In genomic region chrX:40090050-40090804, GRCh38 we compare ENCODE assay signal across 8 cellular contexts. TPM values are rescaled to one million over a fixed set of nuclear protein-coding genes. Genes with fewer than 3 reads are reported as not detected.
DNase-seq lines count a peak whose midpoint lies in the region; ATAC-seq and TF ChIP-seq lines count a peak whose summit lies in the region.

No MANE protein-coding gene starts in this region.

- H3K27ac ChIP-seq in testis: no peak overlapping the region

- no peaks in the 10 kb centered on the region for H3K27me3 Mint-ChIP-seq in activated CD4-positive, alpha-beta T cell treated with anti-CD3 and anti-CD28 coated beads, Interleukin-2, amount 10 ng/mL, durations not matched to agents 24 days and 14 days
- peaks cover 32% of the 10 kb centered on the region for H3K27me3 Mint-ChIP-seq in brain

- H3K27ac Mint-ChIP-seq in activated CD4-positive, alpha-beta T cell treated with anti-CD3 and anti-CD28 coated beads, Interleukin-2, amount 10 ng/mL, durations not matched to agents 24 days and 14 days: no peak overlapping the region
- peak overlapping the region in 2 of 5 experiments; percentile 84 to 93 for H3K27ac Mint-ChIP-seq in brain

- TF ChIP-seq POLR2A in testis (IDR thresholded peaks at IDR 0.05): no peak

- DNase-seq in activated CD4-positive, alpha-beta T cell treated with anti-CD3 and anti-CD28 coated beads, Interleukin-2, amount 10 ng/mL, durations not matched to agents 24 days and 14 days: no peak
- no peak for DNase-seq in activated CD4-positive, alpha-beta T cell treated with anti-CD3 and anti-CD28 coated beads for 1 hour
- DNase-seq in left lobe of liver (ENCODE audit: low spot score) (no peak), testis (peak; percentile 34), DMS114 treated with DMSO at 0.1 percent for 48 hours (lab: John Stamatoyannopoulos, UW; ENCODE audit: unreplicated experiment) (no peak), NCI-H1694 (lab: John Stamatoyannopoulos, UW) (no peak)

- WGBS in testis, 2 donors: 0 to 3% methylated on average over 1 to 41 of the region's 63 CpGs

- H3K4me1 Mint-ChIP-seq in activated CD4-positive, alpha-beta T cell treated with anti-CD3 and anti-CD28 coated beads, Interleukin-2, amount 10 ng/mL, durations not matched to agents 24 days and 14 days: peaks cover 44% of the 10 kb centered on the region
- peaks cover 77% of the 10 kb centered on the region for H3K4me1 Mint-ChIP-seq in brain

- peak overlapping the region in 1 of 2 donors; percentile 47 for H3K4me3 ChIP-seq in testis

- intact Hi-C loops in activated CD4-positive, alpha-beta T cell treated with anti-CD3 and anti-CD28 coated beads, Interleukin-2, amount 10 ng/mL, durations not matched to agents 24 days and 14 days (cut with micrococcal nuclease): loop anchor here (10.0 kb wide), 1 partner anchor 1285 kb away; the partner anchor contains the start of gene MID1IP1
- intact Hi-C loops in testis (cut with DNase I; ENCODE audit: low total_unique reads): loop anchor here (10.0 kb wide), 1 partner anchor 75 kb away; no protein-coding TSS in a partner anchor

- no peaks in the 10 kb centered on the region for H3K9me3 ChIP-seq in testis

- peak overlapping the region; percentile 75 for H3K4me3 Mint-ChIP-seq in activated CD4-positive, alpha-beta T cell treated with anti-CD3 and anti-CD28 coated beads, Interleukin-2, amount 10 ng/mL, durations not matched to agents 24 days and 14 days
- H3K4me3 Mint-ChIP-seq in brain: peak overlapping the region in 4 of 5 experiments; percentile 71 to 85 (median 80)

- TF ChIP-seq CTCF in brain (conservative IDR thresholded peaks at IDR 0.05) (no peak), testis (IDR thresholded peaks at IDR 0.05) (no peak)

- no peaks in the 10 kb centered on the region for H3K36me3 ChIP-seq in testis (ENCODE audit: low read depth, missing control alignments)

- H3K36me3 Mint-ChIP-seq in activated CD4-positive, alpha-beta T cell treated with anti-CD3 and anti-CD28 coated beads, Interleukin-2, amount 10 ng/mL, durations not matched to agents 24 days and 14 days (ENCODE audit: low read depth): peaks cover 26% of the 10 kb centered on the region
- H3K36me3 Mint-ChIP-seq in brain: peaks cover 12% of the 10 kb centered on the region

- no peaks in the 10 kb centered on the region for H3K27me3 ChIP-seq in testis

- no peaks in the 10 kb centered on the region for H3K9me3 Mint-ChIP-seq in activated CD4-positive, alpha-beta T cell treated with anti-CD3 and anti-CD28 coated beads, Interleukin-2, amount 10 ng/mL, durations not matched to agents 24 days and 14 days
- H3K9me3 Mint-ChIP-seq in brain: peaks cover 0 to 13% (median 0%) of the 10 kb centered on the region in 5 experiments

- ATAC-seq in left lobe of liver (peak; percentile 54), HG03354 (IDR thresholded peaks at IDR 0.05; ENCODE audit: poor library complexity, severe bottlenecking, unreplicated experiment) (no peak)

- H3K4me1 ChIP-seq in testis: peaks cover 13% of the 10 kb centered on the region

RNA-seq across cellular contexts. Expression of gene BCOR, which starts 7.5 kb away (rescaled TPM):
- total RNA-seq in activated CD4-positive, alpha-beta T cell treated with anti-CD3 and anti-CD28 coated beads, Interleukin-2, amount 10 ng/mL, durations not matched to agents 24 days and 14 days: 61.0 and 64.5 TPM in 2 replicates
- 41.6 TPM for polyA plus RNA-seq in brain (ENCODE audit: insufficient read depth, low read depth, low replicate concordance)
- total RNA-seq in left lobe of liver: 10.5 TPM
- 10 to 100 TPM; 46.8 to 69.6 TPM for total RNA-seq in testis
- polyA plus RNA-seq in testis (ENCODE audit: insufficient read depth, low read depth, low replicate concordance): 26.4 TPM
